37 cellular contexts compared by ENCODE assay signal in genomic region chr20:52372169-52372568, GRCh38.
"Had no signal": no experiment of that assay in that cellular context is flagged by ENCODE, and none has a peak within 500 bp of the region (broad histone marks: within the 10 kb centered on the region; RNA-seq: fewer than 3 reads in every experiment).

No MANE protein-coding gene starts in this region.

- DNase-seq: activated B cell treated with CpG ODN at 0.5 μM for 24 hours; activated CD4-positive, alpha-beta T cell treated with anti-CD3 and anti-CD28 coated beads for 4 hours; activated CD4-positive, alpha-beta T cell treated with anti-CD3 and anti-CD28 coated beads, Interleukin-2, amount 50 U/mL, for 4 hours; activated CD4-positive, CD25-positive, alpha-beta regulatory T cell treated with anti-CD3 and anti-CD28 coated beads, Interleukin-2, amount 50 U/mL, for 72 hours; activated CD8-positive, alpha-beta T cell treated with anti-CD3 and anti-CD28 coated beads for 36 hours; activated effector memory CD4-positive, alpha-beta T cell treated with anti-CD3 and anti-CD28 coated beads, Interleukin-2, amount 50 U/mL, for 16 hours; activated naive CD4-positive, alpha-beta T cell; activated naive CD4-positive, alpha-beta T cell treated with anti-CD3 and anti-CD28 coated beads, Interleukin-2, amount 50 U/mL, for 16 hours; activated naive CD8-positive, alpha-beta T cell treated with anti-CD3 and anti-CD28 coated beads, Interleukin-2, amount 10 ng/mL, durations not matched to agents 7 days and 5 days; activated T-cell treated with anti-CD3 and anti-CD28 coated beads, Interleukin-2, amount 50 U/mL, for 1 hour; activated T-cell treated with anti-CD3 and anti-CD28 coated beads, Interleukin-2, amount 50 U/mL, for 72 hours; amygdala; MM.1S; MV-4-11; NCI-H1092; NCI-H1436 treated with DMSO at 0.1 percent for 48 hours; NCI-H2029 treated with DMSO at 0.1 percent for 48 hours; NCI-H2107; NCI-H2171 treated with DMSO at 0.1 percent for 48 hours; NCI-H226; NCI-H446 treated with DMSO at 0.1 percent for 48 hours; NCI-H524; NCI-H69; NK-92 treated with Interleukin-12 subunit alpha and Interleukin-12 subunit beta, amount 100 ng/mL, for 24 hours; PC-3; Peyer's patch; RPMI8226; SIG-M5; SW 1271; T-helper 1 cell; T-helper 2 cell; T-helper 9 cell had no signal

- ATAC-seq: activated CD8-positive, alpha-beta T cell treated with anti-CD3 and anti-CD28 coated beads for 36 hours; activated T-cell treated with anti-CD3 and anti-CD28 coated beads, Interleukin-2, amount 50 U/mL, for 72 hours; activated T-helper 17 cell treated with anti-CD3 and anti-CD28 coated beads, Interleukin-2, amount 50 U/mL, for 72 hours; PC-3; Right ventricle myocardium inferior had no signal

- H3K4me1 ChIP-seq: ascending aorta, Peyer's patch had no signal

- H3K27ac ChIP-seq: ascending aorta, cardiac muscle cell, Peyer's patch, VCaP had no signal

- H3K27me3 ChIP-seq: ascending aorta, cardiac muscle cell, Peyer's patch had no signal

- H3K9me3 ChIP-seq: ascending aorta, Peyer's patch had no signal

- H3K4me3 ChIP-seq: ascending aorta, cardiac muscle cell, Peyer's patch had no signal

- H3K36me3 ChIP-seq: ascending aorta, cardiac muscle cell, Peyer's patch had no signal
